In genomic region chr12:122836027-122836921, GRCh38 we compare ENCODE assay signal across 8 cellular contexts. TPM values are rescaled to one million over a fixed set of nuclear protein-coding genes. Genes with fewer than 3 reads are reported as not detected.
DNase-seq lines count a peak whose midpoint lies in the region; ATAC-seq and TF ChIP-seq lines count a peak whose summit lies in the region.

No MANE protein-coding gene starts in this region.

- H3K36me3 ChIP-seq in lower lobe of right lung: no peaks in the 10 kb centered on the region

- H3K27ac ChIP-seq in dorsolateral prefrontal cortex (peak overlapping the region in 57 of 59 donors; percentile 48 to 100 (median 99)), lower lobe of right lung (peak overlapping the region; percentile 81)

- TF ChIP-seq CTCF in WI38 (IDR thresholded peaks at IDR 0.05; ENCODE audit: low read depth, low read length) (no peak), dorsolateral prefrontal cortex (IDR thresholded peaks at IDR 0.05 in 54 of 56, conservative IDR thresholded peaks at IDR 0.05 in 2 of 56; ENCODE audit: low read depth in 1 of 56, partially characterized antibody in 56 of 56) (no peak), lower lobe of right lung (IDR thresholded peaks at IDR 0.05) (no peak)

- DNase-seq in stimulated activated CD4-positive, alpha-beta T cell treated with anti-CD3 and anti-CD28 coated beads, Interleukin-15, amount 100 ng/mL, for 24 hours: peak; percentile 58
- no peak for DNase-seq in stimulated activated CD4-positive, alpha-beta T cell treated with anti-CD3 and anti-CD28 coated beads, Interleukin-12 subunit alpha, Interleukin-12 subunit beta, amount 100 ng/mL, for 4 hours
- DNase-seq in KG1 (lab: John Stamatoyannopoulos, UW): peak; percentile 28
- peak in 3 of 10 donors; percentile 42 to 54 (median 49) for DNase-seq in dorsolateral prefrontal cortex
- peak; percentile 55 for DNase-seq in lower lobe of right lung
- DNase-seq in stimulated activated naive CD4-positive, alpha-beta T cell treated with Interleukin-2 at 50 U/mL for 16 hours (lab: John Stamatoyannopoulos, UW): peak; percentile 24

- H3K4me3 ChIP-seq in WI38 (ENCODE audit: low read depth, low read length): peak overlapping the region; percentile 65
- H3K4me3 ChIP-seq in dorsolateral prefrontal cortex: peak overlapping the region; percentile 51 to 85 (median 74)
- H3K4me3 ChIP-seq in lower lobe of right lung: peak overlapping the region; percentile 70

- H3K27me3 ChIP-seq in dorsolateral prefrontal cortex (no peaks in the 10 kb centered on the region), lower lobe of right lung (ENCODE audit: low read depth) (no peaks in the 10 kb centered on the region)

- H3K4me1 ChIP-seq in lower lobe of right lung: peaks cover 32% of the 10 kb centered on the region

- intact Hi-C loops in dorsolateral prefrontal cortex (cut with DNase I): loop anchor here in 1 of 2 donors (5.0 kb wide), 1 partner anchor 44 kb away; no protein-coding TSS in a partner anchor
- intact Hi-C loops in lower lobe of right lung (cut with DNase I): no loop called here

- ATAC-seq in lower lobe of right lung: peak; percentile 55 to 58
- ATAC-seq in GM18868 (IDR thresholded peaks at IDR 0.05; ENCODE audit: unreplicated experiment): no peak

- no peaks in the 10 kb centered on the region for H3K9me3 ChIP-seq in lower lobe of right lung

RNA-seq across cellular contexts. Expression of gene HIP1R, which starts 1.0 kb away (rescaled TPM):
- total RNA-seq in dorsolateral prefrontal cortex (100 to 1,000 TPM in 104 of 120 experiments, 10 to 100 TPM in 16; 38.9 to 309 (median 147) TPM), lower lobe of right lung (28.2 TPM)

RNA-seq across cellular contexts. Expression of gene VPS37B, which starts 59.6 kb away (rescaled TPM):
- 10 to 100 TPM; 15.8 to 35.3 (median 22.0) TPM for total RNA-seq in dorsolateral prefrontal cortex
- total RNA-seq in lower lobe of right lung: 34.5 TPM
